Comparison of ENCODE assay signal across 26 cellular contexts in the genomic region with DNA sequence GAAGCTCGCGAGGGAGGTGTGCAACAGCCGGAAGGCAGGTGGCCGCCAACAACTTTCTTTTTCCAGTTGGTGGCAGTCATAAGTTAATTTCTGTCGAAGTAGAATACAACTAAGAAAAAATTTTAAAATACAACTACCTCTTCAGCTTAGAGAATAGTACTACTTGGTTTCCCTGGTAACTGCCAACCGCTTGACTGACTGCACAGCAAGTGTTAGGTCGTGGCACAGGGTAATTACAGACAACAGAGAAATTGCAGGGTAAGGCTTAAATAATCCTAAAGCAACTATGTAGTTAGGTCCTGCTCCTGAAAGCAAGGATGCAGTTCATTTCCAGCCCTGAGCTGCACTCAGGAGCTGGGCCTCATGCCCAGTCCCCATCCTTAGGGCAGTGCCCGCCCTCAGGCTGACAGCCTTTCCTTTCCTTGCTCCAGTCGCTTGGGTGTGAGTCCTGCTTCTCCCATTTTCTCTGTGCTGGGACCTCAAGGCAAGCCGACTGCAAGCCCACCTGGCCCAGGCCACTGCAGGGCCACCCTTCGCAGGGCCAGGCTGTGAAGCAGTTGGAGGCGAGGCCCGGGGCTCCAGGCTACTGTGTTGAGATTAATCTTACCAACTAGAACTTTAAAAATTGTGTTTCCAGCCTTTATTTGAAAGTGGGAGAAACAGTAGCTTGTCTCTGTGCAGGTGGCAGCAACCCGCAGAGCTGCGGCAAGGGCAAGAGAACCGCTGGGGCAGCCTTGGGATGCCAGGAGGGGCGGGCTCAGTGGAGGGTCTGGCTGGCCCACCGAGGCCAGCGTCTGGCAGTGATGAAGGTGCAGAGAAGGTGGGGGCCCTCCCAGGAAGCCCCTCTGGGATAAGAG.
A peak's percentile ranks its signal among the peaks of the same experiment; 100 is the strongest.
DNase-seq lines count a peak whose midpoint lies in the region; TF ChIP-seq lines count a peak whose summit lies in the region.
"Had no signal": no experiment of that assay in that cellular context is flagged by ENCODE, and none has a peak within 500 bp of the region (broad histone marks: within the 10 kb centered on the region; RNA-seq: fewer than 3 reads in every experiment).

No MANE protein-coding gene starts in this region.

- TF ChIP-seq POLR2A in prostate gland (IDR thresholded peaks at IDR 0.05): no peak

- POLR2A ChIA-PET in SK-N-SH (lab: Yijun Ruan, JAX): no interaction called here

- H3K79me2 ChIP-seq in SK-N-SH (ENCODE audit: insufficient read depth) (no peaks in the 10 kb centered on the region), neural cell (replicated peaks; ENCODE audit: insufficient read depth, low read length) (no peaks in the 10 kb centered on the region)

- H3F3A ChIP-seq in SK-N-SH (replicated peaks; ENCODE audit: insufficient read depth) (no peaks in the 10 kb centered on the region), neural cell (ENCODE audit: insufficient read depth, low read length, poor library complexity, severe bottlenecking) (no peaks in the 10 kb centered on the region)

- H3K4me1 ChIP-seq in SK-N-SH (ENCODE audit: control insufficient read depth in 1 of 2, insufficient read depth in 2 of 2, low read depth in 1 of 2, low read length in 1 of 2): peaks cover 0 to 27% of the 10 kb centered on the region in 2 experiments; a peak in 1 of 4 replicates
- no peaks in the 10 kb centered on the region for H3K4me1 ChIP-seq in left ventricle myocardium inferior
- H3K4me1 ChIP-seq in prostate gland (replicated peaks): no peaks in the 10 kb centered on the region
- H3K4me1 ChIP-seq: BE2C, SJSA1 had no signal

- H3K9me3 ChIP-seq in SK-N-SH (no peaks in the 10 kb centered on the region), neural cell (ENCODE audit: low read length) (no peaks in the 10 kb centered on the region), left ventricle myocardium inferior (replicated peaks) (no peaks in the 10 kb centered on the region), prostate gland (no peaks in the 10 kb centered on the region)
- H3K9me3 ChIP-seq: BE2C, SJSA1 had no signal

- H3K27me3 ChIP-seq in H7 (ENCODE audit: control insufficient read depth, insufficient read depth, low read length) (no peaks in the 10 kb centered on the region), SK-N-SH (ENCODE audit: insufficient read depth) (no peaks in the 10 kb centered on the region), neural cell (ENCODE audit: insufficient read depth, low read depth, low read length) (no peaks in the 10 kb centered on the region), left ventricle myocardium inferior (ENCODE audit: low read depth) (peaks cover 30% of the 10 kb centered on the region), prostate gland (replicated peaks; ENCODE audit: insufficient read depth) (no peaks in the 10 kb centered on the region)
- H3K27me3 ChIP-seq: BE2C, SJSA1 had no signal

- WGBS in SK-N-SH (ENCODE audit: low lambda C conversion rate): 88% methylated on average over 19 of the region's 19 CpGs
- 82% methylated on average over 19 of the region's 19 CpGs for WGBS in prostate gland

- H3K9me2 ChIP-seq in SK-N-SH (no peaks in the 10 kb centered on the region), neural cell (ENCODE audit: insufficient read depth, low read length) (no peaks in the 10 kb centered on the region)

- H3K9ac ChIP-seq in SK-N-SH: no peak overlapping the region
- no peak overlapping the region for H3K9ac ChIP-seq in neural cell (ENCODE audit: low read length)
- H3K9ac ChIP-seq: KMS-11 had no signal

- H3K27ac ChIP-seq in SK-N-SH (ENCODE audit: low read depth in 2 of 2, low read length in 1 of 2) (peak overlapping the region in 1 of 2 experiments; percentile 51; a peak in 1 of 4 replicates), neural cell (ENCODE audit: low read length) (no peak overlapping the region), left ventricle myocardium inferior (replicated peaks) (no peak overlapping the region), prostate gland (no peak overlapping the region)
- H3K27ac ChIP-seq: 22Rv1, HL-60, KMS-11, PC-9, SJSA1 had no signal

- DNase-seq in NCI-H1417 (lab: John Stamatoyannopoulos, UW) (peak in 2 of 3 experiments; percentile 39 to 61), NCI-H1417 treated with DMSO at 0.1 percent for 48 hours (lab: John Stamatoyannopoulos, UW) (no peak), H7 (peak; percentile 40), SK-N-SH (peak; percentile 43), left ventricle myocardium inferior (no peak), prostate gland (ENCODE audit: low spot score) (no peak)
- DNase-seq: ACHN; BE2C; HCEC 1CT; MM.1S; NCI-H1048; NCI-H1436; NCI-H187; NCI-H2081 treated with DMSO at 0.1 percent for 48 hours; NCI-H446 treated with DMSO at 0.1 percent for 48 hours; NCI-H526; NK-92 treated with Interleukin-12 subunit alpha and Interleukin-12 subunit beta, amount 100 ng/mL, for 24 hours; PC-9; Right ventricle myocardium superior; T-helper 1 cell had no signal

- H4K20me1 ChIP-seq in SK-N-SH (ENCODE audit: insufficient read depth) (no peaks in the 10 kb centered on the region), neural cell (ENCODE audit: insufficient read depth) (no peaks in the 10 kb centered on the region)

- H3K4me3 ChIP-seq in H7 (ENCODE audit: insufficient read depth, low read depth, low read length) (no peak overlapping the region), SK-N-SH (ENCODE audit: low read depth in 2 of 2, low read length in 1 of 2) (no peak overlapping the region), neural cell (ENCODE audit: low read length) (peak overlapping the region; percentile 24), left ventricle myocardium inferior (no peak overlapping the region), prostate gland (no peak overlapping the region)
- H3K4me3 ChIP-seq: GM23338, PC-9, SJSA1 had no signal

- H2AFZ ChIP-seq in SK-N-SH (ENCODE audit: low read depth) (no peak overlapping the region), neural cell (ENCODE audit: low read depth, low read length) (no peak overlapping the region)
- H2AFZ ChIP-seq: GM23338, PC-9 had no signal

- intact Hi-C loops in left ventricle myocardium inferior (cut with micrococcal nuclease) (no loop called here), prostate gland (cut with DNase I) (no loop called here)

- CTCF ChIA-PET in SK-N-SH (lab: Yijun Ruan, JAX): interaction anchor here (1.2 kb wide), 1 partner anchor 236 kb away, joined by 3 read pairs; no protein-coding TSS in a partner anchor

- TF ChIP-seq CTCF in SK-N-SH (IDR thresholded peaks at IDR 0.05) (no peak), neural cell (IDR thresholded peaks at IDR 0.05; ENCODE audit: poor library complexity, severe bottlenecking) (no peak), left ventricle myocardium inferior (IDR thresholded peaks at IDR 0.05; ENCODE audit: borderline replicate concordance) (no peak), prostate gland (IDR thresholded peaks at IDR 0.05) (no peak)

- no peak overlapping the region for H3K4me2 ChIP-seq in SK-N-SH
- H3K4me2 ChIP-seq in neural cell (ENCODE audit: low read length): no peak overlapping the region
- H3K4me2 ChIP-seq: GM23338, KMS-11, PC-9 had no signal

- TF ChIP-seq EP300 in SK-N-SH (IDR thresholded peaks at IDR 0.05; ENCODE audit: borderline replicate concordance in 1 of 2, low read depth in 1 of 2, low read length in 1 of 2) (no peak), neural cell (conservative IDR thresholded peaks at IDR 0.05; ENCODE audit: poor library complexity, severe bottlenecking) (no peak)

- no peak for TF ChIP-seq RAD21 in SK-N-SH (IDR thresholded peaks at IDR 0.05; ENCODE audit: low read length)
- no peak for TF ChIP-seq RAD21 in neural cell (conservative IDR thresholded peaks at IDR 0.05)

- H3K36me3 ChIP-seq in H7 (replicated peaks; ENCODE audit: control insufficient read depth, insufficient read depth, low read length): no peaks in the 10 kb centered on the region
- no peaks in the 10 kb centered on the region for H3K36me3 ChIP-seq in SK-N-SH (replicated peaks in 1 of 2; ENCODE audit: control insufficient read depth in 1 of 2, insufficient read depth in 2 of 2, low read length in 1 of 2)
- H3K36me3 ChIP-seq in neural cell (ENCODE audit: insufficient read depth, low read length): no peaks in the 10 kb centered on the region
- H3K36me3 ChIP-seq in left ventricle myocardium inferior: no peaks in the 10 kb centered on the region
- H3K36me3 ChIP-seq in prostate gland: no peaks in the 10 kb centered on the region
- H3K36me3 ChIP-seq: SJSA1 had no signal

TF ChIP-seq in neural cell, 6 proteins besides CTCF, POLR2A, EP300 and RAD21:
- TF ChIP-seq POLR2AphosphoS5 (IDR thresholded peaks at IDR 0.05): peak; percentile 63
- no peak for TF ChIP-seq EZH2 (IDR thresholded peaks at IDR 0.05; ENCODE audit: borderline replicate concordance, insufficient read depth, low read length, poor library complexity, severe bottlenecking)
TF ChIP-seq in neural cell: peak in this region for 1.

Comparison
In these comparisons a context has a peak if more than half of its experiments do, and no peak if none do; other contexts are left out.
1. DNase-seq: peak in NCI-H1417 (2 of 3), H7 (single experiment) and SK-N-SH (single experiment); none in NCI-H1417 treated with DMSO at 0.1 percent for 48 hours (single experiment), left ventricle myocardium inferior (single experiment) and prostate gland (single experiment).